34 cellular contexts compared by ENCODE assay signal in genomic region chr4:146193628-146194027, GRCh38. TPM values are rescaled to one million over a fixed set of nuclear protein-coding genes. Genes with fewer than 3 reads are reported as not detected.
"Had no signal": no experiment of that assay in that cellular context is flagged by ENCODE, and none has a peak within 500 bp of the region (broad histone marks: within the 10 kb centered on the region; RNA-seq: fewer than 3 reads in every experiment).

No MANE protein-coding gene starts in this region.

- H3K27me3 ChIP-seq: ascending aorta, cardiac muscle cell, MG63 had no signal

- H3K4me3 Mint-ChIP-seq: activated B cell treated with CpG ODN at 0.5 μM for 24 hours; activated naive CD8-positive, alpha-beta T cell; central memory CD8-positive, alpha-beta T cell; IgD-negative memory B cell had no signal

- H3K9me3 ChIP-seq: ascending aorta, MG63 had no signal

- H3K4me1 Mint-ChIP-seq: activated B cell treated with CpG ODN at 0.5 μM for 24 hours; central memory CD8-positive, alpha-beta T cell had no signal

- H3K4me1 ChIP-seq: ascending aorta had no signal

- H3K4me3 ChIP-seq: ascending aorta, cardiac muscle cell, MG63 had no signal

- DNase-seq: activated B cell treated with CpG ODN at 0.5 μM for 24 hours; activated CD4-positive, alpha-beta T cell treated with anti-CD3 and anti-CD28 coated beads for 48 hours; activated CD4-positive, alpha-beta T cell treated with anti-CD3 and anti-CD28 coated beads, Interleukin-2, amount 50 U/mL, for 4 hours; activated CD4-positive, CD25-positive, alpha-beta regulatory T cell treated with anti-CD3 and anti-CD28 coated beads, Interleukin-2, amount 50 U/mL, for 72 hours; activated CD8-positive, alpha-beta memory T cell treated with anti-CD3 and anti-CD28 coated beads, Interleukin-2, amount 50 U/mL, for 4 hours; activated gamma-delta T cell; activated naive CD4-positive, alpha-beta T cell treated with Interleukin-2 at 50 U/mL for 16 hours; activated T-cell treated with anti-CD3 and anti-CD28 coated beads for 4 hours; activated T-cell treated with anti-CD3 and anti-CD28 coated beads, Interleukin-2, amount 50 U/mL, for 48 hours; amygdala; Karpas-422; KBM-7; MG63; NCI-H1048; NCI-H1436 treated with DMSO at 0.1 percent for 48 hours; NCI-H1694 treated with DMSO at 0.1 percent for 48 hours; NCI-H2029; NCI-H510A; NCI-H526; NCI-H748 treated with DMSO at 0.1 percent for 48 hours; NK-92 treated with Interleukin-12 subunit alpha and Interleukin-12 subunit beta, amount 100 ng/mL, for 24 hours; Right ventricle myocardium superior; SW 1271; T-helper 1 cell; T-helper 2 cell; T-helper 9 cell had no signal

- H3K27ac ChIP-seq: ascending aorta, cardiac muscle cell, VCaP had no signal

- H3K9me3 Mint-ChIP-seq: activated B cell treated with CpG ODN at 0.5 μM for 24 hours; activated T-helper 2 cell treated with anti-CD3 and anti-CD28 coated beads, Interferon-gamma antibody, Interleukin-2, Interleukin-4, amounts not matched to agents 10 μg/mL and 5 μg/mL and 100 μg/mL, durations not matched to agents 14 hours and 24 hours and 36 hours; central memory CD8-positive, alpha-beta T cell; IgD-negative memory B cell had no signal

- H3K27ac Mint-ChIP-seq: activated B cell treated with CpG ODN at 0.5 μM for 24 hours; activated naive CD8-positive, alpha-beta T cell; activated T-helper 2 cell treated with anti-CD3 and anti-CD28 coated beads, Interferon-gamma antibody, Interleukin-2, Interleukin-4, amounts not matched to agents 10 μg/mL and 5 μg/mL and 100 μg/mL, durations not matched to agents 14 hours and 24 hours and 36 hours had no signal

- H3K27me3 Mint-ChIP-seq: activated B cell treated with CpG ODN at 0.5 μM for 24 hours; activated naive CD8-positive, alpha-beta T cell; central memory CD8-positive, alpha-beta T cell; IgD-negative memory B cell had no signal

- H3K36me3 ChIP-seq: MG63 had no signal

RNA-seq across cellular contexts. Expression of gene REELD1, which starts 20.7 kb away (rescaled TPM):
- total RNA-seq: activated T-helper 2 cell treated with anti-CD3 and anti-CD28 coated beads, Interferon-gamma antibody, Interleukin-2, Interleukin-4, amounts not matched to agents 10 μg/mL and 5 μg/mL and 100 μg/mL, durations not matched to agents 14 hours and 24 hours and 36 hours; ascending aorta; cardiac muscle cell; chondrocyte; Right ventricle myocardium superior had no signal
- polyA plus RNA-seq: cardiac muscle cell, IgD-negative memory B cell had no signal
